In the genomic region with DNA sequence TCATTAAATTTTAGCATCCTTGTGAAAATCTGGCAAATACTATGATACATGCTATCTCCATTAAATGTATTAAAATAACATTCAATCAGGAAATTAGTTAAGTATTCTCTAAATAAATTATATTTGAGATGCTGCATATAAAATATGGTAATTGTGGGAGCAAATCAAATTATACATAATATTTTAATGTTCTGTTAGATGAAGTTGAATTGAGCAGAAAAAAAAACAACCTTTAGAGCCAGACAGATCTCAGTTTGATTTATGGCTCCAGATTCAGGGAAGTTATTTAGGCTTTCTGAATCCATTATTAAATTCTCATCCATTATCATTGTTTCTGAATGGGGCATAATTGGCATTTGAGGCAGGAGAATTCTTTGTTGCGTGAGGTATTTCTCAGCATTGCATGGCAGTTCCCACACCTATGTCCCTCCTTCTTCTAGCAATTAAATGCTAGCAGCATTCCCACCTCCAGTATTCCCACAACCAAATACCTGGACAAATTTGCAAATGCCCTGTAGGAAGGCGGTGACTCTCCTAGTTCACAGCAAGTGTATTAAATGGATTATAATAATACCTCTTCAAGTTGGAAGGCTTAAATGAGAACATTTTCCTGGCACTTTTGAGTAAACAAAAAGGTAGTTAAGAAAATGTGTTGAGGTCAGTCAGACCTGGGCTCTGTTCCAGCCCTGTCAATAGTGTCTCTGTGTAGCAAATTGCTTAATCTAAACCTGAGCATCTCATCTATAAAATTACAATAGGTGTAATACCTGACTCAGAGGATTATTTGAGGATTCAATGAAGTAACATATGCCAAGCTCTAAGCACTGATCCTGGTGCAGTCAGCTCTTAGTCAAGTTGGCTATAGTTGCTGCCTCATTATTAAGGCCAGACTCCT, we compare ENCODE assay signal across 11 cellular contexts.
DNase-seq lines count a peak whose midpoint lies in the region; FAIRE-seq and TF ChIP-seq lines count a peak whose summit lies in the region.
"Had no signal": no experiment of that assay in that cellular context is flagged by ENCODE, and none has a peak within 500 bp of the region (broad histone marks: within the 10 kb centered on the region; RNA-seq: fewer than 3 reads in every experiment).

No MANE protein-coding gene starts in this region.

- 64% methylated on average over 2 of the region's 2 CpGs for WGBS in prostate gland

- peak; percentile 68 for FAIRE-seq in H54 (lab: Jason Lieb, UNC)

- TF ChIP-seq POLR2A in H54 (IDR thresholded peaks at IDR 0.05; ENCODE audit: low read depth, low read length) (no peak), prostate gland (IDR thresholded peaks at IDR 0.05) (no peak)

- H3K27ac ChIP-seq in prostate gland, result no peak overlapping the region

- intact Hi-C loops in prostate gland (cut with DNase I), result loop anchor here (10.0 kb wide), 1 partner anchor 61 kb away; no protein-coding TSS in a partner anchor

- no peak overlapping the region for H3K4me3 ChIP-seq in choroid plexus epithelial cell (ENCODE audit: low read depth, low read length)
- H3K4me3 ChIP-seq in prostate gland, result no peak overlapping the region

- H3K36me3 ChIP-seq in prostate gland, result no peaks in the 10 kb centered on the region

- H3K9me3 ChIP-seq in prostate gland, result no peaks in the 10 kb centered on the region

- TF ChIP-seq CTCF in choroid plexus epithelial cell (conservative IDR thresholded peaks at IDR 0.05; ENCODE audit: low read depth, low read length), result no peak
- no peak for TF ChIP-seq CTCF in prostate gland (IDR thresholded peaks at IDR 0.05)

- DNase-seq in H54 (ENCODE audit: insufficient read length, low spot score) (no peak), NCI-H2029 treated with DMSO at 0.1 percent for 48 hours (lab: John Stamatoyannopoulos, UW) (peak; percentile 26), choroid plexus epithelial cell (ENCODE audit: low read depth) (peak; percentile 25), prostate gland (ENCODE audit: low spot score) (peak; percentile 30), DMS114 treated with DMSO at 0.1 percent for 48 hours (lab: John Stamatoyannopoulos, UW; ENCODE audit: unreplicated experiment) (no peak)
- DNase-seq in stimulated activated CD4-positive, alpha-beta T cell treated with anti-CD3 and anti-CD28 coated beads, Interleukin-4, amount 100 ng/mL, for 24 hours, result no peak
- DNase-seq in stimulated activated CD4-positive, alpha-beta T cell treated with anti-CD3 and anti-CD28 coated beads, Interleukin-1b, Interleukin-23, amount 100 ng/mL, for 48 hours, result no peak
- no peak for DNase-seq in stimulated activated CD4-positive, alpha-beta T cell treated with anti-CD3 and anti-CD28 coated beads, Interleukin-4, amount 100 ng/mL, for 4 hours
- DNase-seq: CD8-positive, alpha-beta T cell; NCI-H2171 treated with DMSO at 0.1 percent for 48 hours; SW 1271 had no signal

- H3K27me3 ChIP-seq in prostate gland (replicated peaks; ENCODE audit: insufficient read depth), result no peaks in the 10 kb centered on the region

- no peaks in the 10 kb centered on the region for H3K4me1 ChIP-seq in prostate gland (replicated peaks)

Comparison
In these comparisons a context has a peak if more than half of its experiments do, and no peak if none do; other contexts are left out.
1. DNase-seq: peak in NCI-H2029 treated with DMSO at 0.1 percent for 48 hours (single experiment), choroid plexus epithelial cell (single experiment) and prostate gland (single experiment); none in H54 (single experiment), stimulated activated CD4-positive, alpha-beta T cell treated with anti-CD3 and anti-CD28 coated beads, Interleukin-4, amount 100 ng/mL, for 24 hours (single experiment), DMS114 treated with DMSO at 0.1 percent for 48 hours (single experiment), stimulated activated CD4-positive, alpha-beta T cell treated with anti-CD3 and anti-CD28 coated beads, Interleukin-1b, Interleukin-23, amount 100 ng/mL, for 48 hours (single experiment) and stimulated activated CD4-positive, alpha-beta T cell treated with anti-CD3 and anti-CD28 coated beads, Interleukin-4, amount 100 ng/mL, for 4 hours (0 of 2).